In genomic region chr16:22192261-22193133, GRCh38 we compare ENCODE assay signal across 8 cellular contexts. TPM values are rescaled to one million over a fixed set of nuclear protein-coding genes. Genes with fewer than 3 reads are reported as not detected.
DNase-seq lines count a peak whose midpoint lies in the region; ATAC-seq and TF ChIP-seq lines count a peak whose summit lies in the region.

No MANE protein-coding gene starts in this region.

- no peaks in the 10 kb centered on the region for H3K9me3 Mint-ChIP-seq in activated T-helper 1 cell treated with anti-CD3 and anti-CD28 coated beads, Interleukin-12 subunit alpha, Interleukin-12 subunit beta, Interleukin-2, Interleukin-4 antibody, amounts not matched to agents 30 ng/mL and 10 ng/mL and 1 ng/mL, durations not matched to agents 14 hours and 24 hours and 36 hours

- peaks cover 71% of the 10 kb centered on the region for H3K4me1 Mint-ChIP-seq in activated T-helper 1 cell treated with anti-CD3 and anti-CD28 coated beads, Interleukin-12 subunit alpha, Interleukin-12 subunit beta, Interleukin-2, Interleukin-4 antibody, amounts not matched to agents 30 ng/mL and 10 ng/mL and 1 ng/mL, durations not matched to agents 14 hours and 24 hours and 36 hours (ENCODE audit: low read depth)

- H4K5ac ChIP-seq in mesendoderm (ENCODE audit: low read length): no peak overlapping the region

- no peak overlapping the region for H2AK5ac ChIP-seq in mesendoderm (ENCODE audit: low read length)

- peak overlapping the region; percentile 99 for H3K27ac Mint-ChIP-seq in activated T-helper 1 cell treated with anti-CD3 and anti-CD28 coated beads, Interleukin-12 subunit alpha, Interleukin-12 subunit beta, Interleukin-2, Interleukin-4 antibody, amounts not matched to agents 30 ng/mL and 10 ng/mL and 1 ng/mL, durations not matched to agents 14 hours and 24 hours and 36 hours

- no peaks in the 10 kb centered on the region for H3K79me2 ChIP-seq in PC-3 (ENCODE audit: low read length)
- no peaks in the 10 kb centered on the region for H3K79me2 ChIP-seq in mesendoderm (ENCODE audit: control insufficient read depth, insufficient read depth, low read length)

- no peaks in the 10 kb centered on the region for H3F3A ChIP-seq in PC-3 (ENCODE audit: low read length, unreplicated experiment)

- H3K9me3 ChIP-seq in ES-I3 (ENCODE audit: control insufficient read depth, insufficient read depth, low read length) (no peaks in the 10 kb centered on the region), PC-3 (ENCODE audit: low read length) (no peaks in the 10 kb centered on the region)

- no peak overlapping the region for H2BK5ac ChIP-seq in mesendoderm (ENCODE audit: low read length)

- H3K36me3 ChIP-seq in ES-I3 (ENCODE audit: insufficient read depth, low read length) (no peaks in the 10 kb centered on the region), PC-3 (ENCODE audit: low read depth, low read length) (no peaks in the 10 kb centered on the region), mesendoderm (ENCODE audit: control insufficient read depth, insufficient read depth, low read length) (no peaks in the 10 kb centered on the region)

- no peak overlapping the region for H4K8ac ChIP-seq in mesendoderm (ENCODE audit: low read depth, low read length)

- H3K27me3 Mint-ChIP-seq in activated T-helper 1 cell treated with anti-CD3 and anti-CD28 coated beads, Interleukin-12 subunit alpha, Interleukin-12 subunit beta, Interleukin-2, Interleukin-4 antibody, amounts not matched to agents 30 ng/mL and 10 ng/mL and 1 ng/mL, durations not matched to agents 14 hours and 24 hours and 36 hours (ENCODE audit: insufficient read depth): peaks cover 4% of the 10 kb centered on the region

- DNase-seq in PC-3 (peak; percentile 51), fibroblast of villous mesenchyme (ENCODE audit: low read depth) (peak; percentile 98), omental fat pad (ENCODE audit: low spot score) (peak; percentile 58), superior temporal gyrus (ENCODE audit: extremely low spot score) (peak; percentile 64), mesendoderm (no peak)
- peak; percentile 85 for DNase-seq in activated T-helper 1 cell treated with anti-CD3 and anti-CD28 coated beads, Interleukin-12 subunit alpha, Interleukin-12 subunit beta, Interleukin-2, Interleukin-4 antibody, amounts not matched to agents 30 ng/mL and 10 ng/mL and 1 ng/mL, durations not matched to agents 14 hours and 24 hours and 36 hours (ENCODE audit: low spot score)

- H3K9me2 ChIP-seq in PC-3 (replicated peaks; ENCODE audit: low read length): no peaks in the 10 kb centered on the region

- intact Hi-C loops in PC-3 (cut with micrococcal nuclease): no loop called here
- intact Hi-C loops in activated T-helper 1 cell treated with anti-CD3 and anti-CD28 coated beads, Interleukin-12 subunit alpha, Interleukin-12 subunit beta, Interleukin-2, Interleukin-4 antibody, amounts not matched to agents 30 ng/mL and 10 ng/mL and 1 ng/mL, durations not matched to agents 14 hours and 24 hours and 36 hours (cut with micrococcal nuclease): loop anchor here (1.0 to 10.0 kb wide), 2 partner anchors 182 to 548 kb away; partner anchors contain the start of gene CDR2

- ATAC-seq in HG03159 (IDR thresholded peaks at IDR 0.05; ENCODE audit: unreplicated experiment) (peak; percentile 23), PC-3 (no peak), omental fat pad (ENCODE audit: low FRiP score) (peak; percentile 15)

- no peaks in the 10 kb centered on the region for H3K27me3 ChIP-seq in PC-3 (ENCODE audit: low read length)
- no peaks in the 10 kb centered on the region for H3K27me3 ChIP-seq in mesendoderm (ENCODE audit: insufficient read depth, low read length, poor library complexity)

- CTCF ChIA-PET in PC-3 (lab: Charles Lee): no interaction called here

- H3K9ac ChIP-seq in ES-I3 (ENCODE audit: low read depth, low read length) (peak overlapping the region; percentile 92), PC-3 (ENCODE audit: low read length) (peak overlapping the region; percentile 69), mesendoderm (ENCODE audit: low read length) (no peak overlapping the region)

- peaks cover 7% of the 10 kb centered on the region for H3K36me3 Mint-ChIP-seq in activated T-helper 1 cell treated with anti-CD3 and anti-CD28 coated beads, Interleukin-12 subunit alpha, Interleukin-12 subunit beta, Interleukin-2, Interleukin-4 antibody, amounts not matched to agents 30 ng/mL and 10 ng/mL and 1 ng/mL, durations not matched to agents 14 hours and 24 hours and 36 hours (ENCODE audit: low read depth)

- H3K56ac ChIP-seq in mesendoderm (ENCODE audit: low read length): no peak overlapping the region

- POLR2A ChIA-PET in PC-3 (lab: Charles Lee; ENCODE audit: unreplicated experiment): interaction anchor here (0.5 kb wide), 1 partner anchor 106 kb away, joined by 3 read pairs; no protein-coding TSS in a partner anchor

- no peaks in the 10 kb centered on the region for H4K20me1 ChIP-seq in PC-3 (ENCODE audit: low read length)

- peak overlapping the region; percentile 84 for H2AFZ ChIP-seq in PC-3 (ENCODE audit: low read length)

- H3K4me1 ChIP-seq in ES-I3 (ENCODE audit: insufficient read depth, low read length) (peaks cover 17% of the 10 kb centered on the region), PC-3 (ENCODE audit: insufficient read depth, low read length) (peaks cover 29% of the 10 kb centered on the region), mesendoderm (ENCODE audit: control insufficient read depth, low read depth, low read length) (no peaks in the 10 kb centered on the region)

- no peaks in the 10 kb centered on the region for H3K79me1 ChIP-seq in mesendoderm (ENCODE audit: low read length)

- no CpG with 5 or more reads among the region's 16 CpGs for WGBS in mesendoderm (ENCODE audit: extremely low coverage, insufficient coverage, low lambda C conversion rate)

- no peak overlapping the region for H2BK15ac ChIP-seq in mesendoderm (replicated peaks; ENCODE audit: low read depth)

- TF ChIP-seq CTCF in PC-3 (conservative IDR thresholded peaks at IDR 0.05; ENCODE audit: low read depth, low read length) (no peak), fibroblast of villous mesenchyme (IDR thresholded peaks at IDR 0.05; ENCODE audit: insufficient read depth, low read depth, low read length) (no peak), omental fat pad (IDR thresholded peaks at IDR 0.05) (no peak)

- no peak overlapping the region for H2BK120ac ChIP-seq in mesendoderm (ENCODE audit: low read depth, low read length)

- H3K4ac ChIP-seq in mesendoderm (ENCODE audit: low read depth, low read length): no peak overlapping the region

- H3K4me3 ChIP-seq in PC-3 (ENCODE audit: low read length) (peak overlapping the region; percentile 72), fibroblast of villous mesenchyme (ENCODE audit: low read depth, low read length) (peak overlapping the region; percentile 61), mesendoderm (ENCODE audit: low read length) (no peak overlapping the region)

- H3K23ac ChIP-seq in mesendoderm (ENCODE audit: low read length): no peak overlapping the region

- no TSS peak for BruUV-seq in PC-3 (replicated peaks; lab: Mats Ljungman, UMichigan)

- peak overlapping the region; percentile 67 for H3K27ac ChIP-seq in PC-3 (ENCODE audit: low read length)
- no peak overlapping the region for H3K27ac ChIP-seq in mesendoderm (ENCODE audit: low read depth, low read length)

- no peak overlapping the region for H3K18ac ChIP-seq in mesendoderm (ENCODE audit: low read length)

- H3K4me3 Mint-ChIP-seq in activated T-helper 1 cell treated with anti-CD3 and anti-CD28 coated beads, Interleukin-12 subunit alpha, Interleukin-12 subunit beta, Interleukin-2, Interleukin-4 antibody, amounts not matched to agents 30 ng/mL and 10 ng/mL and 1 ng/mL, durations not matched to agents 14 hours and 24 hours and 36 hours: peak overlapping the region; percentile 88

- H3K4me2 ChIP-seq in PC-3 (ENCODE audit: low read length) (peak overlapping the region; percentile 96), mesendoderm (ENCODE audit: low read length) (no peak overlapping the region)

RNA-seq across cellular contexts. Expression of gene EEF2K, which starts 13.6 kb away (rescaled TPM):
- total RNA-seq in PC-3 (2014; rRNA removed) (9.1 and 15.0 TPM in 2 replicates), fibroblast of villous mesenchyme (26.3 and 30.0 TPM in 2 replicates), omental fat pad (10 to 100 TPM; 14.7 to 59.9 (median 26.4) TPM)
- 28.3 and 30.5 TPM in 2 replicates for total RNA-seq in activated T-helper 1 cell treated with anti-CD3 and anti-CD28 coated beads, Interleukin-12 subunit alpha, Interleukin-12 subunit beta, Interleukin-2, Interleukin-4 antibody, amounts not matched to agents 30 ng/mL and 10 ng/mL and 1 ng/mL, durations not matched to agents 14 hours and 24 hours and 36 hours
- 6.1 TPM for polyA plus RNA-seq in mesendoderm (2013, experiment 1 of 2)
- polyA plus RNA-seq in mesendoderm (2013, experiment 2 of 2): 5.5 TPM

RNA-seq across cellular contexts. Expression of gene SDR42E2, which starts 30.2 kb away (rescaled TPM):
- total RNA-seq in PC-3 (2014; rRNA removed): not detected in 2 replicates
- not detected in 2 replicates for total RNA-seq in activated T-helper 1 cell treated with anti-CD3 and anti-CD28 coated beads, Interleukin-12 subunit alpha, Interleukin-12 subunit beta, Interleukin-2, Interleukin-4 antibody, amounts not matched to agents 30 ng/mL and 10 ng/mL and 1 ng/mL, durations not matched to agents 14 hours and 24 hours and 36 hours
- total RNA-seq in fibroblast of villous mesenchyme: not detected in 2 replicates
- total RNA-seq in omental fat pad: not detected
- 0.01 TPM for polyA plus RNA-seq in mesendoderm (2013, experiment 1 of 2)
- polyA plus RNA-seq in mesendoderm (2013, experiment 2 of 2): 0.03 TPM
